Comparison of ENCODE assay signal across 20 cellular contexts in genomic region chr4:124873361-124874171, GRCh38.
DNase-seq lines count a peak whose midpoint lies in the region; TF ChIP-seq lines count a peak whose summit lies in the region.
"Had no signal": no experiment of that assay in that cellular context is flagged by ENCODE, and none has a peak within 500 bp of the region (broad histone marks: within the 10 kb centered on the region; RNA-seq: fewer than 3 reads in every experiment).

No MANE protein-coding gene starts in this region.

- peak overlapping the region; percentile 48 for H3K27ac Mint-ChIP-seq in endodermal cell
- no peak overlapping the region for H3K27ac Mint-ChIP-seq in activated T-helper 2 cell treated with anti-CD3 and anti-CD28 coated beads, Interferon-gamma antibody, Interleukin-2, Interleukin-4, amounts not matched to agents 10 μg/mL and 5 μg/mL and 100 μg/mL, durations not matched to agents 14 hours and 24 hours and 36 hours
- H3K27ac Mint-ChIP-seq: CD14-positive monocyte had no signal

- no peak for TF ChIP-seq POLR2A in thyroid gland (IDR thresholded peaks at IDR 0.05)

- peaks cover 12% of the 10 kb centered on the region for H3K27me3 Mint-ChIP-seq in endodermal cell (ENCODE audit: insufficient read depth)
- no peaks in the 10 kb centered on the region for H3K27me3 Mint-ChIP-seq in activated T-helper 2 cell treated with anti-CD3 and anti-CD28 coated beads, Interferon-gamma antibody, Interleukin-2, Interleukin-4, amounts not matched to agents 10 μg/mL and 5 μg/mL and 100 μg/mL, durations not matched to agents 14 hours and 24 hours and 36 hours (ENCODE audit: low read depth)

- H3K4me3 ChIP-seq in HUES6 (ENCODE audit: low read depth, low read length) (0 out of 2 replicates have a peak overlapping the region, but pooled peaks have one; percentile 19), endodermal cell (ENCODE audit: low read length) (no peak overlapping the region), thyroid gland (replicated peaks in 1 of 3) (no peak overlapping the region)
- H3K4me3 ChIP-seq: PC-9, SJSA1 had no signal

- H3K27me3 ChIP-seq in HUES6 (ENCODE audit: control insufficient read depth, insufficient read depth, low read length), result no peaks in the 10 kb centered on the region
- H3K27me3 ChIP-seq in endodermal cell (ENCODE audit: control insufficient read depth, insufficient read depth, low read length, poor library complexity, severe bottlenecking), result no peaks in the 10 kb centered on the region
- H3K27me3 ChIP-seq in thyroid gland, result no peaks in the 10 kb centered on the region
- H3K27me3 ChIP-seq: SJSA1 had no signal

- H3K9me3 ChIP-seq in HUES6 (ENCODE audit: control insufficient read depth, insufficient read depth, low read depth, low read length), result peaks cover 10% of the 10 kb centered on the region; the same call in 1 of the 2 replicates
- H3K9me3 ChIP-seq in endodermal cell (ENCODE audit: control insufficient read depth, low read length), result peaks cover 23% of the 10 kb centered on the region
- no peaks in the 10 kb centered on the region for H3K9me3 ChIP-seq in thyroid gland
- H3K9me3 ChIP-seq: Caco-2, SJSA1 had no signal

- 0 to 14% methylated on average over 1 to 2 of the region's 2 CpGs for WGBS in endodermal cell (ENCODE audit: insufficient coverage in 1 of 2, insufficient read length in 1 of 2), 2 experiments
- 56 to 65% methylated on average over 2 of the region's 2 CpGs for WGBS in thyroid gland, 2 donors

- peaks cover 19% of the 10 kb centered on the region for H3K36me3 Mint-ChIP-seq in endodermal cell (ENCODE audit: low read depth)
- H3K36me3 Mint-ChIP-seq in activated T-helper 2 cell treated with anti-CD3 and anti-CD28 coated beads, Interferon-gamma antibody, Interleukin-2, Interleukin-4, amounts not matched to agents 10 μg/mL and 5 μg/mL and 100 μg/mL, durations not matched to agents 14 hours and 24 hours and 36 hours (ENCODE audit: low read depth), result no peaks in the 10 kb centered on the region
- H3K36me3 Mint-ChIP-seq: CD14-positive monocyte had no signal

- H3K4me3 Mint-ChIP-seq in endodermal cell, result peak overlapping the region; percentile 15
- H3K4me3 Mint-ChIP-seq in activated T-helper 2 cell treated with anti-CD3 and anti-CD28 coated beads, Interferon-gamma antibody, Interleukin-2, Interleukin-4, amounts not matched to agents 10 μg/mL and 5 μg/mL and 100 μg/mL, durations not matched to agents 14 hours and 24 hours and 36 hours (ENCODE audit: low read depth), result no peak overlapping the region
- H3K4me3 Mint-ChIP-seq: CD14-positive monocyte had no signal

- intact Hi-C loops in thyroid gland (cut with DNase I), result no loop called here
- intact Hi-C loops in activated T-helper 2 cell treated with anti-CD3 and anti-CD28 coated beads, Interferon-gamma antibody, Interleukin-2, Interleukin-4, amounts not matched to agents 10 μg/mL and 5 μg/mL and 100 μg/mL, durations not matched to agents 14 hours and 24 hours and 36 hours (cut with micrococcal nuclease), result no loop called here

- H3K4me1 ChIP-seq in HUES6 (ENCODE audit: control insufficient read depth, insufficient read depth, low read length) (peaks cover 27% of the 10 kb centered on the region), endodermal cell (ENCODE audit: control insufficient read depth, insufficient read depth, low read length) (peaks cover 6% of the 10 kb centered on the region), thyroid gland (no peaks in the 10 kb centered on the region)
- H3K4me1 ChIP-seq: Caco-2, SJSA1 had no signal

- no peak for DNase-seq in endodermal cell
- DNase-seq in iPS-NIHi11 (ENCODE audit: low spot score), result peak; percentile 14
- peak; percentile 20 to 23 for DNase-seq in thyroid gland
- no peak for DNase-seq in OCI-M2 (lab: John Stamatoyannopoulos, UW; ENCODE audit: unreplicated experiment)
- no peak for DNase-seq in GF-D8 (lab: John Stamatoyannopoulos, UW)
- no peak for DNase-seq in activated T-helper 2 cell treated with anti-CD3 and anti-CD28 coated beads, Interferon-gamma antibody, Interleukin-2, Interleukin-4, amounts not matched to agents 10 μg/mL and 5 μg/mL and 100 μg/mL, durations not matched to agents 14 hours and 24 hours and 36 hours (ENCODE audit: low spot score)
- DNase-seq: ACHN, AML-193, Caco-2, EL, KBM-7, NCI-H1417 treated with DMSO at 0.1 percent for 48 hours, NCI-H1930, NCI-H2171, NCI-H446, PC-9 had no signal

- H3K36me3 ChIP-seq in HUES6 (ENCODE audit: control insufficient read depth, insufficient read depth, low read length), result no peaks in the 10 kb centered on the region; the same call in 1 of the 2 replicates
- no peaks in the 10 kb centered on the region for H3K36me3 ChIP-seq in endodermal cell (ENCODE audit: control insufficient read depth, insufficient read depth, low read length)
- no peaks in the 10 kb centered on the region for H3K36me3 ChIP-seq in thyroid gland
- H3K36me3 ChIP-seq: SJSA1 had no signal

- H3K4me1 Mint-ChIP-seq in endodermal cell, result peaks cover 23% of the 10 kb centered on the region
- no peaks in the 10 kb centered on the region for H3K4me1 Mint-ChIP-seq in activated T-helper 2 cell treated with anti-CD3 and anti-CD28 coated beads, Interferon-gamma antibody, Interleukin-2, Interleukin-4, amounts not matched to agents 10 μg/mL and 5 μg/mL and 100 μg/mL, durations not matched to agents 14 hours and 24 hours and 36 hours (ENCODE audit: low read depth)
- H3K4me1 Mint-ChIP-seq: CD14-positive monocyte had no signal

- peaks cover 31% of the 10 kb centered on the region for H3K9me3 Mint-ChIP-seq in endodermal cell
- peaks cover 15% of the 10 kb centered on the region for H3K9me3 Mint-ChIP-seq in activated T-helper 2 cell treated with anti-CD3 and anti-CD28 coated beads, Interferon-gamma antibody, Interleukin-2, Interleukin-4, amounts not matched to agents 10 μg/mL and 5 μg/mL and 100 μg/mL, durations not matched to agents 14 hours and 24 hours and 36 hours

- H3K9ac ChIP-seq in HUES6 (ENCODE audit: low read length), result no peak overlapping the region
- no peak overlapping the region for H3K9ac ChIP-seq in endodermal cell (ENCODE audit: extremely low read depth, low read length, poor library complexity, severe bottlenecking)

- H3K27ac ChIP-seq in HUES6 (ENCODE audit: low read depth, low read length) (peak overlapping the region; percentile 75), endodermal cell (ENCODE audit: low read depth, low read length) (no peak overlapping the region), thyroid gland (no peak overlapping the region)
- H3K27ac ChIP-seq: HL-60, PC-9, SJSA1 had no signal

- TF ChIP-seq CTCF in endodermal cell (conservative IDR thresholded peaks at IDR 0.05), result no peak
- peak in 1 of 6 experiments; percentile 9 for TF ChIP-seq CTCF in thyroid gland (IDR thresholded peaks at IDR 0.05)

Comparison
In these comparisons a context has a peak if more than half of its experiments do, and no peak if none do; other contexts are left out.
1. DNase-seq: peak in iPS-NIHi11 (single experiment) and thyroid gland (2 of 2); none in endodermal cell (single experiment), OCI-M2 (single experiment), GF-D8 (single experiment) and activated T-helper 2 cell treated with anti-CD3 and anti-CD28 coated beads, Interferon-gamma antibody, Interleukin-2, Interleukin-4, amounts not matched to agents 10 μg/mL and 5 μg/mL and 100 μg/mL, durations not matched to agents 14 hours and 24 hours and 36 hours (single experiment).